ENCODE assay signal across 27 cellular contexts in genomic region chr14:97524579-97525319, GRCh38.
A peak's percentile ranks its signal among the peaks of the same experiment; 100 is the strongest.
DNase-seq lines count a peak whose midpoint lies in the region; ATAC-seq and TF ChIP-seq lines count a peak whose summit lies in the region.
"Had no signal": no experiment of that assay in that cellular context is flagged by ENCODE, and none has a peak within 500 bp of the region (broad histone marks: within the 10 kb centered on the region; RNA-seq: fewer than 3 reads in every experiment).

No MANE protein-coding gene starts in this region.

- CTCF ChIA-PET in activated CD4-positive, alpha-beta T cell treated with anti-CD3 and anti-CD28 coated beads, Interleukin-2, amount 10 ng/mL, durations not matched to agents 7 days and 5 days (lab: Charles Lee), result interaction anchor here (0.5 to 2.1 kb wide), 3 partner anchors 8 to 1583 kb away, joined by 3 to 4 read pairs (median 3); no protein-coding TSS in a partner anchor
- CTCF ChIA-PET in CD8-positive, alpha-beta memory T cell (lab: Charles Lee), result no interaction called here

- no peaks in the 10 kb centered on the region for H3K36me3 Mint-ChIP-seq in activated CD4-positive, alpha-beta T cell treated with anti-CD3 and anti-CD28 coated beads, Interleukin-2, amount 10 ng/mL, durations not matched to agents 7 days and 5 days (ENCODE audit: low read depth)
- peaks cover 0 to 19% (median 2%) of the 10 kb centered on the region in 3 donors for H3K36me3 Mint-ChIP-seq in CD8-positive, alpha-beta memory T cell
- H3K36me3 Mint-ChIP-seq in naive thymus-derived CD8-positive, alpha-beta T cell, result peaks cover 0 to 4% (median 0%) of the 10 kb centered on the region in 3 donors
- H3K36me3 Mint-ChIP-seq: stimulated activated memory B cell treated with anti-CD40 and anti-IgM and Interleukin-4, amounts not matched to agents 10 μg/mL and 1 μg/mL and 100 μg/mL, for 72 hours had no signal

- DNase-seq in activated CD4-positive, alpha-beta T cell treated with anti-CD3 and anti-CD28 coated beads, Interleukin-2, amount 10 ng/mL, durations not matched to agents 7 days and 5 days, result no peak
- no peak for DNase-seq in activated CD4-positive, alpha-beta T cell treated with anti-CD3 and anti-CD28 coated beads for 4 hours
- DNase-seq in CD8-positive, alpha-beta memory T cell, result no peak
- DNase-seq in RWPE2 (ENCODE audit: low spot score) (no peak), cerebellar nuclear complex (lab: John Stamatoyannopoulos, UW) (no peak), HuH-7.5 (ENCODE audit: low spot score) (no peak), NAMALWA (ENCODE audit: low spot score) (no peak)
- DNase-seq in naive thymus-derived CD8-positive, alpha-beta T cell, result no peak
- DNase-seq: activated gamma-delta T cell treated with Interleukin-2 at 50 U/mL for 16 hours; C1 segment of cervical spinal cord; esophagus squamous epithelium; gastrocnemius medialis; IMR-90; midbrain; NCI-H1436 treated with DMSO at 0.1 percent for 48 hours; NCI-H510A; pancreas; Peyer's patch; SK-N-SH; spleen; stimulated activated CD4-positive, alpha-beta T cell treated with anti-CD3 and anti-CD28 coated beads, Interleukin-2, amount 100 ng/mL, for 48 hours; uterus; WERI-Rb-1 had no signal

- no peaks in the 10 kb centered on the region for H3K27me3 Mint-ChIP-seq in activated CD4-positive, alpha-beta T cell treated with anti-CD3 and anti-CD28 coated beads, Interleukin-2, amount 10 ng/mL, durations not matched to agents 7 days and 5 days
- H3K27me3 Mint-ChIP-seq in CD8-positive, alpha-beta memory T cell, result peaks cover 0 to 2% of the 10 kb centered on the region in 2 donors
- no peaks in the 10 kb centered on the region for H3K27me3 Mint-ChIP-seq in naive thymus-derived CD8-positive, alpha-beta T cell
- H3K27me3 Mint-ChIP-seq: stimulated activated memory B cell treated with anti-CD40 and anti-IgM and Interleukin-4, amounts not matched to agents 10 μg/mL and 1 μg/mL and 100 μg/mL, for 72 hours had no signal

- ATAC-seq in RWPE2 (ENCODE audit: low read depth), result no peak
- ATAC-seq in naive thymus-derived CD8-positive, alpha-beta T cell, result no peak
- ATAC-seq: gastrocnemius medialis; pancreas; stimulated activated memory B cell treated with anti-CD40 and anti-IgM and Interleukin-4, amounts not matched to agents 10 μg/mL and 1 μg/mL and 100 μg/mL, for 72 hours had no signal

- no peaks in the 10 kb centered on the region for H3K36me3 ChIP-seq in CD8-positive, alpha-beta memory T cell (ENCODE audit: insufficient read depth, low read length)
- H3K36me3 ChIP-seq in RWPE2 (ENCODE audit: low read depth), result no peaks in the 10 kb centered on the region
- H3K36me3 ChIP-seq: esophagus squamous epithelium, gastrocnemius medialis, pancreas, Peyer's patch, right atrium auricular region, spleen, uterus, WERI-Rb-1 had no signal

- no peak overlapping the region for H3K4me3 ChIP-seq in CD8-positive, alpha-beta memory T cell (ENCODE audit: low read length)
- H3K4me3 ChIP-seq in RWPE2 (ENCODE audit: severe bottlenecking), result no peak overlapping the region
- H3K4me3 ChIP-seq: coronary artery, esophagus squamous epithelium, gastrocnemius medialis, pancreas, Peyer's patch, right atrium auricular region, spleen, uterus had no signal

- peaks cover 13% of the 10 kb centered on the region for H3K4me1 Mint-ChIP-seq in activated CD4-positive, alpha-beta T cell treated with anti-CD3 and anti-CD28 coated beads, Interleukin-2, amount 10 ng/mL, durations not matched to agents 7 days and 5 days
- peaks cover 18 to 32% (median 20%) of the 10 kb centered on the region in 3 donors for H3K4me1 Mint-ChIP-seq in CD8-positive, alpha-beta memory T cell
- H3K4me1 Mint-ChIP-seq in naive thymus-derived CD8-positive, alpha-beta T cell, result peaks cover 12 to 20% (median 18%) of the 10 kb centered on the region in 4 donors
- H3K4me1 Mint-ChIP-seq: nephron; stimulated activated memory B cell treated with anti-CD40 and anti-IgM and Interleukin-4, amounts not matched to agents 10 μg/mL and 1 μg/mL and 100 μg/mL, for 72 hours had no signal

- POLR2A ChIA-PET in activated CD4-positive, alpha-beta T cell treated with anti-CD3 and anti-CD28 coated beads, Interleukin-2, amount 10 ng/mL, durations not matched to agents 7 days and 5 days (lab: Charles Lee), result no interaction called here
- POLR2A ChIA-PET in CD8-positive, alpha-beta memory T cell (lab: Charles Lee), result no interaction called here
- POLR2A ChIA-PET in naive thymus-derived CD8-positive, alpha-beta T cell (lab: Charles Lee), result interaction anchor here (0.9 kb wide), 1 partner anchor 78 kb away, joined by 5 read pairs; no protein-coding TSS in a partner anchor

- no peak for TF ChIP-seq CTCF in RWPE2 (IDR thresholded peaks at IDR 0.05; ENCODE audit: poor library complexity, severe bottlenecking)

- peak overlapping the region; percentile 37 for H3K27ac Mint-ChIP-seq in activated CD4-positive, alpha-beta T cell treated with anti-CD3 and anti-CD28 coated beads, Interleukin-2, amount 10 ng/mL, durations not matched to agents 7 days and 5 days
- H3K27ac Mint-ChIP-seq in CD8-positive, alpha-beta memory T cell, result peak overlapping the region in 7 of 8 donors; percentile 54 to 87 (median 70)
- peak overlapping the region in 5 of 10 donors; percentile 3 to 48 (median 34) for H3K27ac Mint-ChIP-seq in naive thymus-derived CD8-positive, alpha-beta T cell
- H3K27ac Mint-ChIP-seq: nephron; stimulated activated memory B cell treated with anti-CD40 and anti-IgM and Interleukin-4, amounts not matched to agents 10 μg/mL and 1 μg/mL and 100 μg/mL, for 72 hours had no signal

- no peak overlapping the region for H3K4me3 Mint-ChIP-seq in activated CD4-positive, alpha-beta T cell treated with anti-CD3 and anti-CD28 coated beads, Interleukin-2, amount 10 ng/mL, durations not matched to agents 7 days and 5 days
- peak overlapping the region in 6 of 7 donors; percentile 61 to 74 (median 68) for H3K4me3 Mint-ChIP-seq in CD8-positive, alpha-beta memory T cell
- H3K4me3 Mint-ChIP-seq in naive thymus-derived CD8-positive, alpha-beta T cell, result peak overlapping the region in 7 of 10 donors; percentile 22 to 66 (median 46)
- H3K4me3 Mint-ChIP-seq: nephron; stimulated activated memory B cell treated with anti-CD40 and anti-IgM and Interleukin-4, amounts not matched to agents 10 μg/mL and 1 μg/mL and 100 μg/mL, for 72 hours had no signal

- no peak overlapping the region for H3K27ac ChIP-seq in CD8-positive, alpha-beta memory T cell (ENCODE audit: low read depth, low read length)
- H3K27ac ChIP-seq in RWPE2 (ENCODE audit: poor library complexity, severe bottlenecking), result peak overlapping the region; percentile 15
- H3K27ac ChIP-seq: coronary artery, esophagus squamous epithelium, gastrocnemius medialis, pancreas, Peyer's patch, right atrium auricular region, spleen, uterus, WERI-Rb-1 had no signal

- peaks cover 7% of the 10 kb centered on the region for H3K9me3 Mint-ChIP-seq in activated CD4-positive, alpha-beta T cell treated with anti-CD3 and anti-CD28 coated beads, Interleukin-2, amount 10 ng/mL, durations not matched to agents 7 days and 5 days
- no peaks in the 10 kb centered on the region for H3K9me3 Mint-ChIP-seq in CD8-positive, alpha-beta memory T cell
- peaks cover 0 to 13% (median 0%) of the 10 kb centered on the region in 9 donors for H3K9me3 Mint-ChIP-seq in naive thymus-derived CD8-positive, alpha-beta T cell
- H3K9me3 Mint-ChIP-seq: nephron had no signal

- no peaks in the 10 kb centered on the region for H3K9me3 ChIP-seq in CD8-positive, alpha-beta memory T cell (ENCODE audit: low read length)
- H3K9me3 ChIP-seq in RWPE2 (ENCODE audit: severe bottlenecking), result no peaks in the 10 kb centered on the region
- H3K9me3 ChIP-seq: esophagus squamous epithelium, gastrocnemius medialis, pancreas, Peyer's patch, right atrium auricular region, SK-N-SH, spleen, uterus had no signal

- H3K27me3 ChIP-seq in CD8-positive, alpha-beta memory T cell (ENCODE audit: insufficient read depth, low read length, poor library complexity, severe bottlenecking), result no peaks in the 10 kb centered on the region
- no peaks in the 10 kb centered on the region for H3K27me3 ChIP-seq in RWPE2 (ENCODE audit: insufficient read depth, poor library complexity, severe bottlenecking)
- H3K27me3 ChIP-seq: gastrocnemius medialis, pancreas, Peyer's patch, right atrium auricular region, spleen, uterus had no signal

- no peaks in the 10 kb centered on the region for H3K4me1 ChIP-seq in CD8-positive, alpha-beta memory T cell (ENCODE audit: insufficient read depth, low read length)
- H3K4me1 ChIP-seq in RWPE2 (ENCODE audit: insufficient read depth, poor library complexity, severe bottlenecking), result peaks cover 11% of the 10 kb centered on the region
- H3K4me1 ChIP-seq: esophagus squamous epithelium, gastrocnemius medialis, pancreas, Peyer's patch, right atrium auricular region, spleen, uterus had no signal
